In the genomic region with DNA sequence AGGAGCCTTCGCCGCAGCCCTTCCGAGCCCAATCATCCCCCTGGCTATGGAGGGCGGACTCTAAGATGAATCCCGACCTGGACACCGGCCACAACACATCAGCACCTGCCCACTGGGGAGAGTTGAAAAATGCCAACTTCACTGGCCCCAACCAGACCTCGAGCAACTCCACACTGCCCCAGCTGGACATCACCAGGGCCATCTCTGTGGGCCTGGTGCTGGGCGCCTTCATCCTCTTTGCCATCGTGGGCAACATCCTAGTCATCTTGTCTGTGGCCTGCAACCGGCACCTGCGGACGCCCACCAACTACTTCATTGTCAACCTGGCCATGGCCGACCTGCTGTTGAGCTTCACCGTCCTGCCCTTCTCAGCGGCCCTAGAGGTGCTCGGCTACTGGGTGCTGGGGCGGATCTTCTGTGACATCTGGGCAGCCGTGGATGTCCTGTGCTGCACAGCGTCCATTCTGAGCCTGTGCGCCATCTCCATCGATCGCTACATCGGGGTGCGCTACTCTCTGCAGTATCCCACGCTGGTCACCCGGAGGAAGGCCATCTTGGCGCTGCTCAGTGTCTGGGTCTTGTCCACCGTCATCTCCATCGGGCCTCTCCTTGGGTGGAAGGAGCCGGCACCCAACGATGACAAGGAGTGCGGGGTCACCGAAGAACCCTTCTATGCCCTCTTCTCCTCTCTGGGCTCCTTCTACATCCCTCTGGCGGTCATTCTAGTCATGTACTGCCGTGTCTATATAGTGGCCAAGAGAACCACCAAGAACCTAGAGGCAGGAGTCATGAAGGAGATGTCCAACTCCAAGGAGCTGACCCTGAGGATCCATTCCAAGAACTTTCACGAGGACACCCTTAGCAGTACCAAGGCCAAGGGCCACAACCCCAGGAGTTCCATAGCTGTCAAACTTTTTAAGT, we compare ENCODE assay signal across 9 cellular contexts. TPM values are rescaled to one million over a fixed set of nuclear protein-coding genes. Genes with fewer than 3 reads are reported as not detected.
DNase-seq lines count a peak whose midpoint lies in the region; ATAC-seq and TF ChIP-seq lines count a peak whose summit lies in the region.
"Had no signal": no experiment of that assay in that cellular context is flagged by ENCODE, and none has a peak within 500 bp of the region (broad histone marks: within the 10 kb centered on the region; RNA-seq: fewer than 3 reads in every experiment).

No MANE protein-coding gene starts in this region.

- H3K79me1 ChIP-seq in trophoblast cell (ENCODE audit: low read length): peaks cover 13% of the 10 kb centered on the region

- H4K8ac ChIP-seq in trophoblast cell (ENCODE audit: low read depth, low read length): peak overlapping the region; percentile 39

- no peaks in the 10 kb centered on the region for H3K9me3 ChIP-seq in CD4-positive, alpha-beta T cell (ENCODE audit: control insufficient read depth, low read length)
- H3K9me3 ChIP-seq in trophoblast cell (ENCODE audit: insufficient read depth, low read depth, low read length): peaks cover 5% of the 10 kb centered on the region

- H3K4me3 Mint-ChIP-seq in CD4-positive, alpha-beta T cell: peak overlapping the region; percentile 32

- peak overlapping the region; percentile 20 for H4K91ac ChIP-seq in trophoblast cell (ENCODE audit: low read depth, low read length)

- no peak overlapping the region for H3K4ac ChIP-seq in trophoblast cell (ENCODE audit: low read depth, low read length)

- no peak overlapping the region for H2BK5ac ChIP-seq in trophoblast cell (ENCODE audit: low read depth, low read length, poor library complexity)

- DNase-seq in CD4-positive, alpha-beta T cell: no peak
- no peak for DNase-seq in fibroblast of villous mesenchyme (ENCODE audit: low read depth)
- DNase-seq in trophoblast cell: no peak
- DNase-seq in occipital lobe (lab: John Stamatoyannopoulos, UW): no peak
- DNase-seq in AG08395 (ENCODE audit: low spot score): no peak

- peak overlapping the region; percentile 16 for H2BK12ac ChIP-seq in trophoblast cell (ENCODE audit: low read length)

- H3K18ac ChIP-seq in trophoblast cell (ENCODE audit: low read length): peak overlapping the region; percentile 71

- TF ChIP-seq CTCF in CD4-positive, alpha-beta T cell (IDR thresholded peaks at IDR 0.05): no peak
- no peak for TF ChIP-seq CTCF in fibroblast of villous mesenchyme (IDR thresholded peaks at IDR 0.05; ENCODE audit: insufficient read depth, low read depth, low read length)

- no peak overlapping the region for H3K9ac ChIP-seq in trophoblast cell (ENCODE audit: low read length)

- no CpG with 5 or more reads among the region's 36 CpGs for WGBS in trophoblast cell (ENCODE audit: extremely low coverage, insufficient coverage, insufficient read length)

- no peaks in the 10 kb centered on the region for H3K79me2 ChIP-seq in trophoblast cell (ENCODE audit: control insufficient read depth, insufficient read depth, low read length, poor library complexity)

- no peak overlapping the region for H4K12ac ChIP-seq in trophoblast cell (ENCODE audit: low read depth, low read length)

- H3K27ac ChIP-seq in CD4-positive, alpha-beta T cell (ENCODE audit: low read depth, low read length): no peak overlapping the region
- no peak overlapping the region for H3K27ac ChIP-seq in trophoblast cell (ENCODE audit: low read depth, low read length)
- H3K27ac ChIP-seq: RWPE1 had no signal

- H3K4me1 ChIP-seq in trophoblast cell (ENCODE audit: control insufficient read depth in 1 of 2, insufficient read depth in 2 of 2, low read length in 2 of 2): peaks cover 9 to 24% of the 10 kb centered on the region in 2 experiments

- no peaks in the 10 kb centered on the region for H3K36me3 ChIP-seq in trophoblast cell (ENCODE audit: control insufficient read depth in 1 of 2, insufficient read depth in 2 of 2, low read length in 2 of 2)

- H2AK5ac ChIP-seq in trophoblast cell (ENCODE audit: low read length): no peak overlapping the region

- no peak for ATAC-seq in CD4-positive, alpha-beta T cell (ENCODE audit: poor library complexity)
- ATAC-seq in SK-N-SH treated with all-trans-retinoic acid at 6 μM for 48 hours (peak; percentile 18), GM18861 (IDR thresholded peaks at IDR 0.05; ENCODE audit: unreplicated experiment) (no peak), HG02678 (IDR thresholded peaks at IDR 0.05; ENCODE audit: unreplicated experiment) (no peak)

- H3K4me2 ChIP-seq in trophoblast cell (ENCODE audit: low read length): peak overlapping the region; percentile 61

- peak overlapping the region; percentile 2 for H2AFZ ChIP-seq in trophoblast cell (ENCODE audit: insufficient read depth, low read length, poor library complexity)

- H3K14ac ChIP-seq in trophoblast cell (ENCODE audit: low read length): no peak overlapping the region

- intact Hi-C loops in CD4-positive, alpha-beta T cell (cut with DNase I, micrococcal nuclease): loop anchor here (2.0 to 10.0 kb wide), 3 partner anchors 470 to 762 kb away; no protein-coding TSS in a partner anchor

- H2BK120ac ChIP-seq in trophoblast cell (ENCODE audit: insufficient read depth, low read length, poor library complexity): peak overlapping the region; percentile 18

- POLR2A ChIA-PET in CD4-positive, alpha-beta T cell (lab: Charles Lee): no interaction called here

- no peaks in the 10 kb centered on the region for H3K9me3 Mint-ChIP-seq in CD4-positive, alpha-beta T cell

- peaks cover 67% of the 10 kb centered on the region for H3K27me3 Mint-ChIP-seq in CD4-positive, alpha-beta T cell

- H3K23ac ChIP-seq in trophoblast cell (ENCODE audit: low read length): no peak overlapping the region

- H3K4me3 ChIP-seq in fibroblast of villous mesenchyme (ENCODE audit: low read depth, low read length) (peak overlapping the region; percentile 43), trophoblast cell (ENCODE audit: low read depth, low read length) (peak overlapping the region; percentile 60)

- H3K27ac Mint-ChIP-seq in CD4-positive, alpha-beta T cell: no peak overlapping the region

- H3K4me1 Mint-ChIP-seq in CD4-positive, alpha-beta T cell (ENCODE audit: low read depth): peaks cover 10% of the 10 kb centered on the region

- no peaks in the 10 kb centered on the region for H3K36me3 Mint-ChIP-seq in CD4-positive, alpha-beta T cell (ENCODE audit: low read depth)

- CTCF ChIA-PET in CD4-positive, alpha-beta T cell (lab: Charles Lee): no interaction called here

- H3K27me3 ChIP-seq in CD4-positive, alpha-beta T cell (ENCODE audit: control insufficient read depth, insufficient read depth, low read length): peaks cover 51% of the 10 kb centered on the region
- no peaks in the 10 kb centered on the region for H3K27me3 ChIP-seq in trophoblast cell (ENCODE audit: insufficient read depth, low read length)

TF ChIP-seq in SK-N-SH treated with all-trans-retinoic acid at 6 μM for 48 hours, 23 proteins besides CTCF, POLR2A, EP300 and RAD21:
- TF ChIP-seq SNAI2 (CRISPR knock-in tag; IDR thresholded peaks at IDR 0.05) (no peak), GLIS3 (CRISPR knock-in tag; IDR thresholded peaks at IDR 0.05) (no peak), BACH2 (CRISPR knock-in tag; IDR thresholded peaks at IDR 0.05; ENCODE audit: borderline replicate concordance) (no peak)
TF ChIP-seq in SK-N-SH treated with all-trans-retinoic acid at 6 μM for 48 hours: peak in this region for 0.

RNA-seq across cellular contexts. Expression of a gene that starts 0.8 kb away (rescaled TPM):
- total RNA-seq in CD4-positive, alpha-beta T cell: not detected
- total RNA-seq in fibroblast of villous mesenchyme (under 0.01 and 0.43 TPM in 2 replicates), occipital lobe (1.1 TPM)
- polyA plus RNA-seq in trophoblast cell (2013): 4.2 and 4.4 TPM in 2 replicates
